ENCODE assay signal across 18 cellular contexts in genomic region chr6:2036084-2037023, GRCh38.
DNase-seq lines count a peak whose midpoint lies in the region; ATAC-seq and TF ChIP-seq lines count a peak whose summit lies in the region.
"Had no signal": no experiment of that assay in that cellular context is flagged by ENCODE, and none has a peak within 500 bp of the region (broad histone marks: within the 10 kb centered on the region; RNA-seq: fewer than 3 reads in every experiment).

No MANE protein-coding gene starts in this region.

- peaks cover 2% of the 10 kb centered on the region for H3K9me3 Mint-ChIP-seq in glutamatergic neuron (ENCODE audit: unreplicated experiment)
- no peaks in the 10 kb centered on the region for H3K9me3 Mint-ChIP-seq in nephron progenitor cell
- H3K9me3 Mint-ChIP-seq: CD8-positive, alpha-beta memory T cell; GM23338; H9; IgD-negative memory B cell had no signal

- peaks cover 17% of the 10 kb centered on the region for H3K4me1 ChIP-seq in HEK293 (ENCODE audit: control insufficient read depth, insufficient read depth, low read length)
- H3K4me1 ChIP-seq: Caco-2 had no signal

- DNase-seq in NCI-H82 (lab: John Stamatoyannopoulos, UW) (peak; percentile 20), NCI-H82 treated with DMSO at 0.1 percent for 48 hours (lab: John Stamatoyannopoulos, UW; ENCODE audit: unreplicated experiment) (no peak), glutamatergic neuron (no peak), nephron progenitor cell (no peak), foreskin fibroblast (no peak)
- DNase-seq in effector CD4-positive, alpha-beta T cell: no peak
- DNase-seq: Caco-2; CD8-positive, alpha-beta memory T cell; DMS53; H9 had no signal

- H3K27ac ChIP-seq in HEK293 (ENCODE audit: extremely low read depth, low read depth, low read length): no peak overlapping the region
- H3K27ac ChIP-seq: 22Rv1, BLaER1, KMS-11 had no signal

- H3K27ac Mint-ChIP-seq in glutamatergic neuron (ENCODE audit: unreplicated experiment) (peak overlapping the region; percentile 53), nephron progenitor cell (peak overlapping the region; percentile 45)
- H3K27ac Mint-ChIP-seq: GM23338, H9 had no signal

- CTCF ChIA-PET in HEK293 (lab: Yijun Ruan, JAX): interaction anchor here (0.6 to 0.7 kb wide), 2 partner anchors 136 to 321 kb away, joined by 3 to 4 read pairs; no protein-coding TSS in a partner anchor

- H3K27me3 Mint-ChIP-seq in glutamatergic neuron (ENCODE audit: unreplicated experiment): no peaks in the 10 kb centered on the region
- no peaks in the 10 kb centered on the region for H3K27me3 Mint-ChIP-seq in nephron progenitor cell (ENCODE audit: low read depth, poor library complexity)
- H3K27me3 Mint-ChIP-seq: CD8-positive, alpha-beta memory T cell; IgD-negative memory B cell had no signal

- no peak for ATAC-seq in HG03457 (IDR thresholded peaks at IDR 0.05; ENCODE audit: unreplicated experiment)
- ATAC-seq: GM12878 had no signal

- TF ChIP-seq CTCF in HEK293 (tag by site-specific recombination; IDR thresholded peaks at IDR 0.05) (no peak), glutamatergic neuron (IDR thresholded peaks at IDR 0.05; ENCODE audit: partially characterized antibody, unreplicated experiment) (no peak), nephron progenitor cell (IDR thresholded peaks at IDR 0.05) (no peak), foreskin fibroblast (IDR thresholded peaks at IDR 0.05; ENCODE audit: low read depth, low read length) (no peak)

- POLR2A ChIA-PET in HEK293 (lab: Yijun Ruan, JAX): no interaction called here

- H3K9me3 ChIP-seq in HEK293 (ENCODE audit: control insufficient read depth, insufficient read depth, low read depth, low read length): no peaks in the 10 kb centered on the region
- H3K9me3 ChIP-seq: BLaER1, Caco-2 had no signal

- H3K4me3 ChIP-seq in HEK293 (ENCODE audit: low read depth, low read length) (no peak overlapping the region), foreskin fibroblast (ENCODE audit: low read depth in 1 of 2, low read length in 2 of 2) (no peak overlapping the region)
- H3K4me3 ChIP-seq: BLaER1, GM12878, GM23338 had no signal

- H3K4me3 Mint-ChIP-seq in glutamatergic neuron (ENCODE audit: unreplicated experiment) (no peak overlapping the region), nephron progenitor cell (no peak overlapping the region)
- H3K4me3 Mint-ChIP-seq: GM23338, H9, IgD-negative memory B cell had no signal

- no peaks in the 10 kb centered on the region for H3K36me3 Mint-ChIP-seq in glutamatergic neuron (ENCODE audit: unreplicated experiment)
- H3K36me3 Mint-ChIP-seq in nephron progenitor cell (ENCODE audit: low read depth): no peaks in the 10 kb centered on the region

- no peaks in the 10 kb centered on the region for H3K36me3 ChIP-seq in HEK293 (ENCODE audit: control insufficient read depth in 2 of 2, insufficient read depth in 1 of 2, low read length in 2 of 2)
- H3K36me3 ChIP-seq: BLaER1 had no signal

- H3K4me1 Mint-ChIP-seq in glutamatergic neuron (ENCODE audit: low read depth, unreplicated experiment): peaks cover 22% of the 10 kb centered on the region
- peaks cover 56% of the 10 kb centered on the region for H3K4me1 Mint-ChIP-seq in nephron progenitor cell
- H3K4me1 Mint-ChIP-seq: IgD-negative memory B cell had no signal

TF ChIP-seq in HEK293, 187 proteins besides CTCF, POLR2A, EP300 and RAD21 (continues in another document):
- TF ChIP-seq IKZF3 (tag by site-specific recombination; IDR thresholded peaks at IDR 0.05) (peak; percentile 76), WT1 (tag by site-specific recombination; IDR thresholded peaks at IDR 0.05) (peak; percentile 75), TCF7L2 (IDR thresholded peaks at IDR 0.05; ENCODE audit: borderline replicate concordance, low read depth, low read length) (peak; percentile 45; the same call in 1 of the 2 replicates), ZSCAN23 (tag by site-specific recombination; IDR thresholded peaks at IDR 0.05) (no peak), PRDM6 (tag by site-specific recombination; IDR thresholded peaks at IDR 0.05) (peak; percentile 31), PRDM10 (tag by site-specific recombination; IDR thresholded peaks at IDR 0.05) (no peak), OVOL3 (tag by site-specific recombination; IDR thresholded peaks at IDR 0.05) (no peak), OSR2 (tag by site-specific recombination; IDR thresholded peaks at IDR 0.05) (peak; percentile 72), ZNF792 (tag by site-specific recombination; IDR thresholded peaks at IDR 0.05) (no peak), ZNF366 (tag by site-specific recombination; conservative IDR thresholded peaks at IDR 0.05) (0 out of 2 replicates have a peak, but pooled peaks have one; percentile 26), ZNF610 (tag by site-specific recombination; IDR thresholded peaks at IDR 0.05; ENCODE audit: borderline replicate concordance) (no peak), FEZF1 (tag by site-specific recombination; IDR thresholded peaks at IDR 0.05) (0 out of 2 replicates have a peak, but pooled peaks have one; percentile 25), ZBTB1 (tag by site-specific recombination; IDR thresholded peaks at IDR 0.05) (no peak), GLI4 (tag by site-specific recombination; IDR thresholded peaks at IDR 0.05) (no peak), ZNF707 (tag by site-specific recombination; IDR thresholded peaks at IDR 0.05) (no peak), ZNF146 (tag by site-specific recombination; IDR thresholded peaks at IDR 0.05) (no peak), ZBTB20 (tag by site-specific recombination; IDR thresholded peaks at IDR 0.05) (no peak; the same call in 1 of the 2 replicates), ZNF221 (tag by site-specific recombination; IDR thresholded peaks at IDR 0.05; ENCODE audit: borderline replicate concordance) (no peak)
- TF ChIP-seq, protein P1, sequence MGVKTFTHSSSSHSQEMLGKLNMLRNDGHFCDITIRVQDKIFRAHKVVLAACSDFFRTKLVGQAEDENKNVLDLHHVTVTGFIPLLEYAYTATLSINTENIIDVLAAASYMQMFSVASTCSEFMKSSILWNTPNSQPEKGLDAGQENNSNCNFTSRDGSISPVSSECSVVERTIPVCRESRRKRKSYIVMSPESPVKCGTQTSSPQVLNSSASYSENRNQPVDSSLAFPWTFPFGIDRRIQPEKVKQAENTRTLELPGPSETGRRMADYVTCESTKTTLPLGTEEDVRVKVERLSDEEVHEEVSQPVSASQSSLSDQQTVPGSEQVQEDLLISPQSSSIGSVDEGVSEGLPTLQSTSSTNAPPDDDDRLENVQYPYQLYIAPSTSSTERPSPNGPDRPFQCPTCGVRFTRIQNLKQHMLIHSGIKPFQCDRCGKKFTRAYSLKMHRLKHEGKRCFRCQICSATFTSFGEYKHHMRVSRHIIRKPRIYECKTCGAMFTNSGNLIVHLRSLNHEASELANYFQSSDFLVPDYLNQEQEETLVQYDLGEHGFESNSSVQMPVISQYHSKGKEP (tag by site-specific recombination; IDR thresholded peaks at IDR 0.05): no peak
